In the genomic region with DNA sequence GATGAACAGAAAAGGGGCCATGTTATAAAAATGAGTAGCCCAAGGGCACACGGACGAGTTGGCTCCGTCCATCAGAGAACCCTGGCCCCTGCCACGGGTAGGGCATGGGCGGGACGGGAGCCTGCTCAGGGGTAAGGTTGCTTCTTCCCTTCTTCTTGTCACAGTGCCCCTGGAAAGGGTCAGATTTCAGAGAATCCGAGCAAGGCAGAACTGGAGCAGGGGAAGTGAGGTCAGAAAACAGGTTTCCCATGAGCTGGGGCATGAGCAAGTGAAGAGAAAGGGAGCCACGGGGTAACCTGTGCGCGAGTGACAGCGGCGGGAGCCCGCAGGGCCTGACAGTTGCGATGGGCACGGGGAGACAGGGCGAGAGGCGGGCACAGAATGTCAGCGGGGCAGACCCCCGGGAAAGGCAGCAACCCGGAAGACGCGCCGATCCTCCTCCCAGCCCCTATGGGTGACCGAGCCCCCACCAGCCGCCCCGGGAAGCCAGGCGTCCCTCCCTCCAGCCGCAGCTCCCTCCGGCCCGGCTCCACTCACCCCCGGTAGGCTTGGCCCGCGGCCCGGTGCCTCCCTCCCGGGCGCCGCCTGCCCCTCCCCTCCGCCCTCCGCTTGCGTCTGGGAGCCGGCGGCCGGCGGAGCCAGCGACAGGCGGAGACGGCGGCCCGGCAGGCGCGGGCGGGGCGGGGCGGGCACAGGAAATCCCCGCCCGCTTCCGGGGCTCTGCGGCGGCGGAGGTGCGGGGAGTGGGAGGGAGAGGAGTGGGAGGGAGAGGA, we compare ENCODE assay signal across 8 cellular contexts. TPM values are rescaled to one million over a fixed set of nuclear protein-coding genes. Genes with fewer than 3 reads are reported as not detected.
DNase-seq lines count a peak whose midpoint lies in the region; ATAC-seq and TF ChIP-seq lines count a peak whose summit lies in the region.

A gene (minus strand): TSS at position 671 of the 773 bp plus-strand sequence. CDS start 2,829 bp downstream, outside the sequence.

- H3K36me3 Mint-ChIP-seq in GM23338 (ENCODE audit: low read depth) = peaks cover 2% of the 10 kb centered on the region; the same call in 1 of the 3 replicates

- peaks cover 8% of the 10 kb centered on the region for H3K27me3 Mint-ChIP-seq in GM23338 (ENCODE audit: insufficient read depth, low read depth, poor library complexity)

- peak within 1 kb of the TSS; percentile 94 for H3K4me2 ChIP-seq in GM23338

- H4K20me1 ChIP-seq in GM23338 (replicated peaks; ENCODE audit: insufficient read depth) = no peaks in the 10 kb centered on the region

- intact Hi-C loops in left cardiac atrium (cut with DNase I) = loop anchor here in 1 of 2 donors (10.0 kb wide), 1 partner anchor 146 kb away; a partner anchor contains a TSS
- intact Hi-C loops in posterior vena cava (cut with DNase I) = loop anchor here in 1 of 2 donors (10.0 kb wide), 1 partner anchor 104 kb away; no protein-coding TSS in a partner anchor

- H3K36me3 ChIP-seq in GM23338 (ENCODE audit: insufficient read depth) (no peaks in the 10 kb centered on the region), adipocyte (ENCODE audit: control insufficient read depth, insufficient read depth, low read length, severe bottlenecking) (peaks cover 20% of the 10 kb centered on the region), upper lobe of left lung (peaks cover 4 to 26% (median 22%) of the 10 kb centered on the region in 4 donors)

- no peaks in the 10 kb centered on the region for H3K9me3 Mint-ChIP-seq in GM23338

- no peaks in the 10 kb centered on the region for H3K9me2 ChIP-seq in GM23338 (ENCODE audit: insufficient read depth)

- H3K27ac Mint-ChIP-seq in GM23338 = peak within 1 kb of the TSS; percentile 77

- peaks cover 17% of the 10 kb centered on the region; the same call in 1 of the 2 replicates for H3F3A ChIP-seq in GM23338 (replicated peaks; ENCODE audit: low read depth)

- WGBS in upper lobe of left lung, 2 donors = 1 to 2% methylated on average over 18 to 30 of the region's 61 CpGs

- peaks cover 9% of the 10 kb centered on the region for H3K4me1 Mint-ChIP-seq in GM23338

- H3K4me3 Mint-ChIP-seq in GM23338 = peak within 1 kb of the TSS; percentile 95

- peaks cover 29% of the 10 kb centered on the region for H3K27me3 ChIP-seq in GM23338 (ENCODE audit: insufficient read depth)
- H3K27me3 ChIP-seq in adipocyte (replicated peaks; ENCODE audit: control insufficient read depth, insufficient read depth, low read length) = no peaks in the 10 kb centered on the region
- no peaks in the 10 kb centered on the region for H3K27me3 ChIP-seq in upper lobe of left lung

- H2AFZ ChIP-seq in GM23338 = peak within 1 kb of the TSS; percentile 99

- H3K4me1 ChIP-seq in GM23338 (ENCODE audit: insufficient read depth) (peaks cover 9% of the 10 kb centered on the region), adipocyte (ENCODE audit: control insufficient read depth, insufficient read depth, low read length) (peaks cover 20% of the 10 kb centered on the region), upper lobe of left lung (peaks cover 7 to 21% (median 20%) of the 10 kb centered on the region in 4 donors)

- peak in 1 of 4 donors; percentile 74 for TF ChIP-seq POLR2A in upper lobe of left lung (IDR thresholded peaks at IDR 0.05)

- TF ChIP-seq CTCF in GM23338 (conservative IDR thresholded peaks at IDR 0.05; ENCODE audit: low read depth in 2 of 2) = no peak
- peak in 1 of 6 experiments; percentile 2 for TF ChIP-seq CTCF in upper lobe of left lung (IDR thresholded peaks at IDR 0.05)

- DNase-seq in GF-D8 (lab: John Stamatoyannopoulos, UW) (peak; percentile 42), GM23338 (ENCODE audit: low spot score) (peak; percentile 86), LoVo (ENCODE audit: low spot score) (peak; percentile 86), T follicular helper cell (ENCODE audit: low read depth) (peak; percentile 79), adipocyte (ENCODE audit: low read depth) (peak; percentile 93), left cardiac atrium (peak; percentile 88), posterior vena cava (ENCODE audit: low spot score) (peak; percentile 94), upper lobe of left lung (peak; percentile 88 to 97)

- H3K79me2 ChIP-seq in GM23338 (replicated peaks; ENCODE audit: insufficient read depth) = no peaks in the 10 kb centered on the region

- H3K27ac ChIP-seq in GM23338 (ENCODE audit: low read depth) (no peak within 1 kb of the TSS), upper lobe of left lung (peak within 1 kb of the TSS; percentile 92 to 97 (median 96))

- H3K9me3 ChIP-seq in adipocyte (ENCODE audit: control insufficient read depth, low read length) (no peaks in the 10 kb centered on the region), upper lobe of left lung (no peaks in the 10 kb centered on the region)

- ATAC-seq in GM23338 (peak; percentile 87), left cardiac atrium (peak; percentile 95 to 96), upper lobe of left lung (ENCODE audit: low FRiP score in 2 of 2) (peak; percentile 90 to 97)

- TF ChIP-seq EP300 in upper lobe of left lung (IDR thresholded peaks at IDR 0.05) = no peak

- H3K9ac ChIP-seq in adipocyte (ENCODE audit: low read length) = peak within 1 kb of the TSS; percentile 92

- peak within 1 kb of the TSS; percentile 90 for H3K4me3 ChIP-seq in GM23338
- peak within 1 kb of the TSS; percentile 94 for H3K4me3 ChIP-seq in adipocyte (ENCODE audit: low read length)
- peak within 1 kb of the TSS; percentile 64 to 91 (median 78) for H3K4me3 ChIP-seq in upper lobe of left lung

TF ChIP-seq in GM23338, 12 proteins besides CTCF, POLR2A, EP300 and RAD21:
- TF ChIP-seq NANOG (IDR thresholded peaks at IDR 0.05; ENCODE audit: borderline replicate concordance) (no peak), POLR2AphosphoS5 (IDR thresholded peaks at IDR 0.05; ENCODE audit: low read depth) (peak; percentile 42), ZNF331 (CRISPR knock-in tag; IDR thresholded peaks at IDR 0.05; ENCODE audit: low read depth) (no peak), CREB1 (CRISPR knock-in tag; IDR thresholded peaks at IDR 0.05; ENCODE audit: low read depth) (no peak; the same call in 1 of the 2 replicates)

RNA-seq across cellular contexts. Expression of the gene that starts here (rescaled TPM):
- 5.3 and 7.2 TPM in 2 replicates for total RNA-seq in GM23338 (2014; rRNA removed; shearing (Covaris generic))
- 1.4 and 1.7 TPM in 2 replicates for polyA plus RNA-seq in GM23338 (2016; fragmentation: Nextera tagmentation; extraction: Ambion mirVana)
- total RNA-seq in left cardiac atrium (10 to 100 TPM; 14.3 to 14.4 TPM), posterior vena cava (10 to 100 TPM; 16.8 to 22.3 TPM), upper lobe of left lung (10 to 100 TPM; 16.8 to 60.8 (median 24.6) TPM)

Comparison
In these comparisons a context has a peak if more than half of its experiments do, and no peak if none do; other contexts are left out.
1. DNase-seq: peak in every context shown above with its lines; median percentile 94 in posterior vena cava; 93 in adipocyte; 92 in upper lobe of left lung; 88 in left cardiac atrium; 86 in GM23338; 86 in LoVo; 79 in T follicular helper cell; 42 in GF-D8.